Comparison of ENCODE assay signal across 23 cellular contexts in genomic region chr5:170606939-170607338, GRCh38.
DNase-seq lines count a peak whose midpoint lies in the region; ATAC-seq, FAIRE-seq and TF ChIP-seq lines count a peak whose summit lies in the region.
"Had no signal": no experiment of that assay in that cellular context is flagged by ENCODE, and none has a peak within 500 bp of the region (broad histone marks: within the 10 kb centered on the region; RNA-seq: fewer than 3 reads in every experiment).

No MANE protein-coding gene starts in this region.

- no peaks in the 10 kb centered on the region; a peak in 1 of 7 replicates for H3K36me3 Mint-ChIP-seq in H9 (ENCODE audit: insufficient read depth in 1 of 3, low read depth in 3 of 3)
- no peaks in the 10 kb centered on the region for H3K36me3 Mint-ChIP-seq in activated T-helper 17 cell treated with anti-CD3 and anti-CD28 coated beads, Interleukin-2, amount 50 U/mL, for 72 hours (ENCODE audit: low read depth)
- H3K36me3 Mint-ChIP-seq: CD4-positive, CD25-positive, alpha-beta regulatory T cell had no signal

- no peak overlapping the region for H3K27ac ChIP-seq in H9 (ENCODE audit: insufficient read length, low read depth, low read length)

- H3K9me3 Mint-ChIP-seq in H9, result no peaks in the 10 kb centered on the region
- no peaks in the 10 kb centered on the region for H3K9me3 Mint-ChIP-seq in activated T-helper 17 cell treated with anti-CD3 and anti-CD28 coated beads, Interleukin-2, amount 50 U/mL, for 72 hours

- no peaks in the 10 kb centered on the region for H3K9me3 ChIP-seq in H9 (ENCODE audit: control insufficient read depth, low read depth, low read length)
- H3K9me3 ChIP-seq: HAP-1, MG63 had no signal

- no CpG with 5 or more reads among the region's 9 CpGs for WGBS in H9 (ENCODE audit: extremely low coverage, insufficient read length, low lambda C conversion rate)

- H2BK5ac ChIP-seq in H9 (ENCODE audit: insufficient read length, low read length), result no peak overlapping the region

- H3K79me2 ChIP-seq in H9 (ENCODE audit: insufficient read depth, low read length), result no peaks in the 10 kb centered on the region

- H3K4me1 ChIP-seq in H9 (ENCODE audit: insufficient read depth, low read length), result peaks cover 11% of the 10 kb centered on the region; the same call in 1 of the 2 replicates
- H3K4me1 ChIP-seq: HAP-1 had no signal

- TF ChIP-seq CTCF in H9 (conservative IDR thresholded peaks at IDR 0.05), result no peak

- H2AK5ac ChIP-seq in H9 (ENCODE audit: insufficient read length, low read length), result no peak overlapping the region

- H2BK12ac ChIP-seq in H9 (ENCODE audit: insufficient read length, low read depth, low read length), result no peak overlapping the region

- H3K18ac ChIP-seq in H9 (ENCODE audit: insufficient read length, low read depth, low read length), result no peak overlapping the region

- no peaks in the 10 kb centered on the region for H4K20me1 ChIP-seq in H9 (ENCODE audit: control insufficient read depth, insufficient read depth, insufficient read length)

- no peak overlapping the region for H4K91ac ChIP-seq in H9 (ENCODE audit: insufficient read length, low read depth, low read length)

- H3T11ph ChIP-seq in H9 (ENCODE audit: low read length), result no peak overlapping the region

- H4K8ac ChIP-seq in H9 (replicated peaks; ENCODE audit: insufficient read length, low read depth, low read length), result no peak overlapping the region

- no peaks in the 10 kb centered on the region for H3K79me1 ChIP-seq in H9 (ENCODE audit: insufficient read depth, low read depth, low read length, poor library complexity, severe bottlenecking)

- H3K27ac Mint-ChIP-seq in H9, result no peak overlapping the region
- no peak overlapping the region for H3K27ac Mint-ChIP-seq in activated T-helper 17 cell treated with anti-CD3 and anti-CD28 coated beads, Interleukin-2, amount 50 U/mL, for 72 hours
- H3K27ac Mint-ChIP-seq: B cell; CD4-positive, CD25-positive, alpha-beta regulatory T cell had no signal

- H4K5ac ChIP-seq in H9 (ENCODE audit: insufficient read length, low read depth, low read length), result no peak overlapping the region

- no peak overlapping the region for H3K4me3 Mint-ChIP-seq in H9
- no peak overlapping the region for H3K4me3 Mint-ChIP-seq in activated T-helper 17 cell treated with anti-CD3 and anti-CD28 coated beads, Interleukin-2, amount 50 U/mL, for 72 hours
- H3K4me3 Mint-ChIP-seq: B cell; CD4-positive, CD25-positive, alpha-beta regulatory T cell had no signal

- peak; percentile 52 for DNase-seq in NCI-H748 (lab: John Stamatoyannopoulos, UW; ENCODE audit: unreplicated experiment)
- DNase-seq in NCI-H748 treated with DMSO at 0.1 percent for 48 hours (lab: John Stamatoyannopoulos, UW), result no peak
- DNase-seq in NCI-H2171 (lab: John Stamatoyannopoulos, UW), result peak; percentile 38
- DNase-seq in urothelium cell line (ENCODE audit: low spot score), result no peak
- DNase-seq in H9, result no peak
- DNase-seq: 8988T; CD4-positive, CD25-positive, alpha-beta regulatory T cell; COR-L47; Kasumi-1; MG63; NCI-H1048; NCI-H1436; NCI-H2081; NCI-H2227 treated with DMSO at 0.1 percent for 48 hours; NCI-H510A treated with DMSO at 0.1 percent for 48 hours; NK-92 treated with Interleukin-12 subunit alpha and Interleukin-12 subunit beta, amount 100 ng/mL, for 24 hours; OCI-M1; SHP77 had no signal

- no peak overlapping the region for H2BK15ac ChIP-seq in H9 (ENCODE audit: low read depth, low read length)

- no peak overlapping the region; the same call in 1 of the 2 replicates for H3K14ac ChIP-seq in H9 (ENCODE audit: insufficient read depth, low read length)

- H3K4me2 ChIP-seq in H9 (ENCODE audit: insufficient read depth, insufficient read length, low read length), result no peak overlapping the region

- peaks cover 16 to 22% of the 10 kb centered on the region in 2 experiments for H3K4me1 Mint-ChIP-seq in H9
- H3K4me1 Mint-ChIP-seq in activated T-helper 17 cell treated with anti-CD3 and anti-CD28 coated beads, Interleukin-2, amount 50 U/mL, for 72 hours, result no peaks in the 10 kb centered on the region
- H3K4me1 Mint-ChIP-seq: B cell; CD4-positive, CD25-positive, alpha-beta regulatory T cell had no signal

- H3K27me3 Mint-ChIP-seq in H9 (ENCODE audit: low read depth), result peaks cover 36% of the 10 kb centered on the region
- peaks cover 24% of the 10 kb centered on the region for H3K27me3 Mint-ChIP-seq in activated T-helper 17 cell treated with anti-CD3 and anti-CD28 coated beads, Interleukin-2, amount 50 U/mL, for 72 hours

- ATAC-seq in SK-N-SH treated with all-trans-retinoic acid at 6 μM for 48 hours, result peak; percentile 23; the same call in 1 of the 3 replicates
- ATAC-seq in HG02798 (IDR thresholded peaks at IDR 0.05; ENCODE audit: poor library complexity, unreplicated experiment), result no peak
- no peak for ATAC-seq in activated T-helper 17 cell treated with anti-CD3 and anti-CD28 coated beads, Interleukin-2, amount 50 U/mL, for 72 hours (replicated peaks)

- no peaks in the 10 kb centered on the region for H3K23me2 ChIP-seq in H9 (ENCODE audit: insufficient read length, low read depth, low read length, poor library complexity, severe bottlenecking)

- H2BK120ac ChIP-seq in H9 (ENCODE audit: low read depth, low read length, poor library complexity, severe bottlenecking), result no peak overlapping the region

- no peak overlapping the region for H3K4ac ChIP-seq in H9 (ENCODE audit: low read depth, low read length)

- no peak overlapping the region for H3K56ac ChIP-seq in H9 (ENCODE audit: insufficient read length, low read depth, low read length)

- H3K9ac ChIP-seq in H9 (ENCODE audit: extremely low read depth, insufficient read length, low read length), result no peak overlapping the region

- peak; percentile 67 for FAIRE-seq in urothelium cell line (lab: Jason Lieb, UNC)

- H2BK20ac ChIP-seq in H9 (ENCODE audit: low read depth, low read length, poor library complexity, severe bottlenecking), result no peak overlapping the region

- no peaks in the 10 kb centered on the region for H3K27me3 ChIP-seq in H9 (ENCODE audit: insufficient read depth, low read length)
- H3K27me3 ChIP-seq: MG63 had no signal

- H2AFZ ChIP-seq in H9 (ENCODE audit: low read length), result no peak overlapping the region

- no peak overlapping the region for H3K23ac ChIP-seq in H9 (ENCODE audit: insufficient read length, low read depth, low read length)

TF ChIP-seq in SK-N-SH treated with all-trans-retinoic acid at 6 μM for 48 hours, 23 proteins besides CTCF, POLR2A, EP300 and RAD21:
- TF ChIP-seq ZNF8 (CRISPR knock-in tag; IDR thresholded peaks at IDR 0.05) (no peak), ISL1 (CRISPR knock-in tag; IDR thresholded peaks at IDR 0.05) (no peak), ZFP3 (CRISPR knock-in tag; IDR thresholded peaks at IDR 0.05) (no peak), ESRRG (CRISPR knock-in tag; IDR thresholded peaks at IDR 0.05) (no peak), SNAI2 (CRISPR knock-in tag; IDR thresholded peaks at IDR 0.05) (no peak), POU6F1 (CRISPR knock-in tag; IDR thresholded peaks at IDR 0.05; ENCODE audit: borderline replicate concordance, low read depth) (no peak), TCF4 (CRISPR knock-in tag; IDR thresholded peaks at IDR 0.05; ENCODE audit: borderline replicate concordance) (no peak), ZFP30 (CRISPR knock-in tag; IDR thresholded peaks at IDR 0.05) (no peak), TOX (CRISPR knock-in tag; IDR thresholded peaks at IDR 0.05; ENCODE audit: borderline replicate concordance) (no peak), BACH2 (CRISPR knock-in tag; IDR thresholded peaks at IDR 0.05; ENCODE audit: borderline replicate concordance) (no peak), PATZ1 (CRISPR knock-in tag; IDR thresholded peaks at IDR 0.05; ENCODE audit: borderline replicate concordance) (no peak), RARB (CRISPR knock-in tag; IDR thresholded peaks at IDR 0.05) (no peak)

Comparison
In these comparisons a context has a peak if more than half of its experiments do, and no peak if none do; other contexts are left out.
1. DNase-seq: peak in NCI-H748 (single experiment) and NCI-H2171 (single experiment); none in NCI-H748 treated with DMSO at 0.1 percent for 48 hours (single experiment), urothelium cell line (single experiment) and H9 (single experiment).